1 cellular context compared by ENCODE assay signal in the genomic region with DNA sequence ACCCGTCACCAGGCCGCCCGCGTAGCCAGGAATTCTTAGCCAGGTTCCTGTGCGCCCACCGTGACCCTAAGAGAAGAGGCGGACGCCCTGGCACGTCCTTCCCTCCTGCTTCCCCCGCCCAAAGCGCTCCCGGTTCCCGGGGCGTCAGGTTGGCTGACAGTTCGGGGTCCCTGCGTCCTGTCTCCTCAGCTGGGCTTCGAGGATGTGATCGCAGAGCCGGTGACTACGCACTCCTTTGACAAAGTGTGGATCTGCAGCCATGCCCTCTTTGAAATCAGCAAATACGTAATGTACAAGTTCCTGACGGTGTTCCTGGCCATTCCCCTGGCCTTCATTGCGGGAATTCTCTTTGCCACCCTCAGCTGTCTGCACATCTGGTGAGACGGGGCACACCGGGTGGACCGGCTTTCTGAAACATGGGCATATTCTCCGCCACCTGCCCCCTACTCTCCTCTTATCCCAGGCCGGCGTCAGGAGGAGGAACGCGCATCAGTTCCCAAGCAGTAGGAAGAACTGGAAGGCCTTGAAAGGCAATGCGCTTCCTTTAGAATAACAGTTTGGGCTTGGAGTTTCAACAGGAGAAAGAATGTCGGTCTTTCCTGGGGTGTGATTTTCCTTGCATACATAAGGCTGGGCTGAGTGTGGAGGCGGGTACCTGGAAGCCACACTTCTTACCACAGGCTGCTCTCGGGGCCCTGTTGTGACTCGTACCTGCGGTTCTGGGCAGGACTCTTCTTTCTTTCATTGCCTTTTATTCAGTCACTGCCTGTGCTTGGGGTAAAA.
TF ChIP-seq lines count a peak whose summit lies in the region.

No MANE protein-coding gene starts in this region.

TF ChIP-seq in K562, 482 proteins besides CTCF, POLR2A, EP300 and RAD21 (continued from another document and continues in another):
- TF ChIP-seq, protein P1, sequence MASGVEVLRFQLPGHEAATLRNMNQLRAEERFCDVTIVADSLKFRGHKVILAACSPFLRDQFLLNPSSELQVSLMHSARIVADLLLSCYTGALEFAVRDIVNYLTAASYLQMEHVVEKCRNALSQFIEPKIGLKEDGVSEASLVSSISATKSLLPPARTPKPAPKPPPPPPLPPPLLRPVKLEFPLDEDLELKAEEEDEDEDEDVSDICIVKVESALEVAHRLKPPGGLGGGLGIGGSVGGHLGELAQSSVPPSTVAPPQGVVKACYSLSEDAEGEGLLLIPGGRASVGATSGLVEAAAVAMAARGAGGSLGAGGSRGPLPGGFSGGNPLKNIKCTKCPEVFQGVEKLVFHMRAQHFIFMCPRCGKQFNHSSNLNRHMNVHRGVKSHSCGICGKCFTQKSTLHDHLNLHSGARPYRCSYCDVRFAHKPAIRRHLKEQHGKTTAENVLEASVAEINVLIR (CRISPR knock-in tag; IDR thresholded peaks at IDR 0.05), result no peak
- TF ChIP-seq, protein P2, sequence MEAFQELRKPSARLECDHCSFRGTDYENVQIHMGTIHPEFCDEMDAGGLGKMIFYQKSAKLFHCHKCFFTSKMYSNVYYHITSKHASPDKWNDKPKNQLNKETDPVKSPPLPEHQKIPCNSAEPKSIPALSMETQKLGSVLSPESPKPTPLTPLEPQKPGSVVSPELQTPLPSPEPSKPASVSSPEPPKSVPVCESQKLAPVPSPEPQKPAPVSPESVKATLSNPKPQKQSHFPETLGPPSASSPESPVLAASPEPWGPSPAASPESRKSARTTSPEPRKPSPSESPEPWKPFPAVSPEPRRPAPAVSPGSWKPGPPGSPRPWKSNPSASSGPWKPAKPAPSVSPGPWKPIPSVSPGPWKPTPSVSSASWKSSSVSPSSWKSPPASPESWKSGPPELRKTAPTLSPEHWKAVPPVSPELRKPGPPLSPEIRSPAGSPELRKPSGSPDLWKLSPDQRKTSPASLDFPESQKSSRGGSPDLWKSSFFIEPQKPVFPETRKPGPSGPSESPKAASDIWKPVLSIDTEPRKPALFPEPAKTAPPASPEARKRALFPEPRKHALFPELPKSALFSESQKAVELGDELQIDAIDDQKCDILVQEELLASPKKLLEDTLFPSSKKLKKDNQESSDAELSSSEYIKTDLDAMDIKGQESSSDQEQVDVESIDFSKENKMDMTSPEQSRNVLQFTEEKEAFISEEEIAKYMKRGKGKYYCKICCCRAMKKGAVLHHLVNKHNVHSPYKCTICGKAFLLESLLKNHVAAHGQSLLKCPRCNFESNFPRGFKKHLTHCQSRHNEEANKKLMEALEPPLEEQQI (IDR thresholded peaks at IDR 0.05), result no peak
- TF ChIP-seq, protein P3, sequence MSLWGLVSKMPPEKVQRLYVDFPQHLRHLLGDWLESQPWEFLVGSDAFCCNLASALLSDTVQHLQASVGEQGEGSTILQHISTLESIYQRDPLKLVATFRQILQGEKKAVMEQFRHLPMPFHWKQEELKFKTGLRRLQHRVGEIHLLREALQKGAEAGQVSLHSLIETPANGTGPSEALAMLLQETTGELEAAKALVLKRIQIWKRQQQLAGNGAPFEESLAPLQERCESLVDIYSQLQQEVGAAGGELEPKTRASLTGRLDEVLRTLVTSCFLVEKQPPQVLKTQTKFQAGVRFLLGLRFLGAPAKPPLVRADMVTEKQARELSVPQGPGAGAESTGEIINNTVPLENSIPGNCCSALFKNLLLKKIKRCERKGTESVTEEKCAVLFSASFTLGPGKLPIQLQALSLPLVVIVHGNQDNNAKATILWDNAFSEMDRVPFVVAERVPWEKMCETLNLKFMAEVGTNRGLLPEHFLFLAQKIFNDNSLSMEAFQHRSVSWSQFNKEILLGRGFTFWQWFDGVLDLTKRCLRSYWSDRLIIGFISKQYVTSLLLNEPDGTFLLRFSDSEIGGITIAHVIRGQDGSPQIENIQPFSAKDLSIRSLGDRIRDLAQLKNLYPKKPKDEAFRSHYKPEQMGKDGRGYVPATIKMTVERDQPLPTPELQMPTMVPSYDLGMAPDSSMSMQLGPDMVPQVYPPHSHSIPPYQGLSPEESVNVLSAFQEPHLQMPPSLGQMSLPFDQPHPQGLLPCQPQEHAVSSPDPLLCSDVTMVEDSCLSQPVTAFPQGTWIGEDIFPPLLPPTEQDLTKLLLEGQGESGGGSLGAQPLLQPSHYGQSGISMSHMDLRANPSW (CRISPR knock-in tag; IDR thresholded peaks at IDR 0.05), result no peak
- TF ChIP-seq, protein P4, sequence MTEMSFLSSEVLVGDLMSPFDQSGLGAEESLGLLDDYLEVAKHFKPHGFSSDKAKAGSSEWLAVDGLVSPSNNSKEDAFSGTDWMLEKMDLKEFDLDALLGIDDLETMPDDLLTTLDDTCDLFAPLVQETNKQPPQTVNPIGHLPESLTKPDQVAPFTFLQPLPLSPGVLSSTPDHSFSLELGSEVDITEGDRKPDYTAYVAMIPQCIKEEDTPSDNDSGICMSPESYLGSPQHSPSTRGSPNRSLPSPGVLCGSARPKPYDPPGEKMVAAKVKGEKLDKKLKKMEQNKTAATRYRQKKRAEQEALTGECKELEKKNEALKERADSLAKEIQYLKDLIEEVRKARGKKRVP (CRISPR knock-in tag; IDR thresholded peaks at IDR 0.05), result no peak
- TF ChIP-seq RBM22 (IDR thresholded peaks at IDR 0.05; ENCODE audit: low read depth, low read length, poor library complexity, severe bottlenecking) (no peak), TAF1 (IDR thresholded peaks at IDR 0.05; ENCODE audit: control insufficient read depth, extremely low read depth, insufficient read depth, low read length, severe bottlenecking) (no peak), WHSC1 (IDR thresholded peaks at IDR 0.05; ENCODE audit: low read length) (no peak), MYC (IDR thresholded peaks at IDR 0.05; ENCODE audit: low read depth, low read length) (no peak), MYC (CRISPR knock-in tag; IDR thresholded peaks at IDR 0.05; ENCODE audit: borderline replicate concordance, low read depth) (peak; percentile 29; the same call in 1 of the 2 replicates), TCF7 (IDR thresholded peaks at IDR 0.05; ENCODE audit: borderline replicate concordance) (no peak), KLF16 (IDR thresholded peaks at IDR 0.05) (no peak), U2AF1 (optimal IDR thresholded peaks at IDR 0.05; ENCODE audit: low read depth, low read length) (no peak), KDM5B (IDR thresholded peaks at IDR 0.05; ENCODE audit: insufficient replicate concordance, low read depth, low read length) (peak; percentile 35), ZFP36 (IDR thresholded peaks at IDR 0.05; ENCODE audit: low read depth, low read length, partially characterized antibody) (no peak), NR4A1 (CRISPR knock-in tag; IDR thresholded peaks at IDR 0.05) (no peak), NR4A1 (tag; IDR thresholded peaks at IDR 0.05) (no peak), ZNF766 (CRISPR knock-in tag; conservative IDR thresholded peaks at IDR 0.05) (no peak), TEAD2 (tag; IDR thresholded peaks at IDR 0.05) (no peak), NFE2 (IDR thresholded peaks at IDR 0.05; ENCODE audit: low read depth) (no peak), ZNF778 (CRISPR knock-in tag; IDR thresholded peaks at IDR 0.05) (no peak), FOS (IDR thresholded peaks at IDR 0.05; ENCODE audit: extremely low read depth, insufficient read length) (no peak), PHB2 (IDR thresholded peaks at IDR 0.05; ENCODE audit: low read depth) (no peak), PHTF2 (CRISPR knock-in tag; IDR thresholded peaks at IDR 0.05) (no peak), NR2F6 (CRISPR knock-in tag; IDR thresholded peaks at IDR 0.05) (no peak), SMARCE1 (IDR thresholded peaks at IDR 0.05) (peak; percentile 30; the same call in 1 of the 2 replicates), RFX1 (IDR thresholded peaks at IDR 0.05) (no peak), ZNF224 (CRISPR knock-in tag; IDR thresholded peaks at IDR 0.05) (no peak), DPF2 (IDR thresholded peaks at IDR 0.05) (0 out of 2 replicates have a peak, but pooled peaks have one; percentile 28)
- TF ChIP-seq, protein P5, sequence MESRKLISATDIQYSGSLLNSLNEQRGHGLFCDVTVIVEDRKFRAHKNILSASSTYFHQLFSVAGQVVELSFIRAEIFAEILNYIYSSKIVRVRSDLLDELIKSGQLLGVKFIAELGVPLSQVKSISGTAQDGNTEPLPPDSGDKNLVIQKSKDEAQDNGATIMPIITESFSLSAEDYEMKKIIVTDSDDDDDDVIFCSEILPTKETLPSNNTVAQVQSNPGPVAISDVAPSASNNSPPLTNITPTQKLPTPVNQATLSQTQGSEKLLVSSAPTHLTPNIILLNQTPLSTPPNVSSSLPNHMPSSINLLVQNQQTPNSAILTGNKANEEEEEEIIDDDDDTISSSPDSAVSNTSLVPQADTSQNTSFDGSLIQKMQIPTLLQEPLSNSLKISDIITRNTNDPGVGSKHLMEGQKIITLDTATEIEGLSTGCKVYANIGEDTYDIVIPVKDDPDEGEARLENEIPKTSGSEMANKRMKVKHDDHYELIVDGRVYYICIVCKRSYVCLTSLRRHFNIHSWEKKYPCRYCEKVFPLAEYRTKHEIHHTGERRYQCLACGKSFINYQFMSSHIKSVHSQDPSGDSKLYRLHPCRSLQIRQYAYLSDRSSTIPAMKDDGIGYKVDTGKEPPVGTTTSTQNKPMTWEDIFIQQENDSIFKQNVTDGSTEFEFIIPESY (CRISPR knock-in tag; IDR thresholded peaks at IDR 0.05), result no peak
- TF ChIP-seq, protein P6, sequence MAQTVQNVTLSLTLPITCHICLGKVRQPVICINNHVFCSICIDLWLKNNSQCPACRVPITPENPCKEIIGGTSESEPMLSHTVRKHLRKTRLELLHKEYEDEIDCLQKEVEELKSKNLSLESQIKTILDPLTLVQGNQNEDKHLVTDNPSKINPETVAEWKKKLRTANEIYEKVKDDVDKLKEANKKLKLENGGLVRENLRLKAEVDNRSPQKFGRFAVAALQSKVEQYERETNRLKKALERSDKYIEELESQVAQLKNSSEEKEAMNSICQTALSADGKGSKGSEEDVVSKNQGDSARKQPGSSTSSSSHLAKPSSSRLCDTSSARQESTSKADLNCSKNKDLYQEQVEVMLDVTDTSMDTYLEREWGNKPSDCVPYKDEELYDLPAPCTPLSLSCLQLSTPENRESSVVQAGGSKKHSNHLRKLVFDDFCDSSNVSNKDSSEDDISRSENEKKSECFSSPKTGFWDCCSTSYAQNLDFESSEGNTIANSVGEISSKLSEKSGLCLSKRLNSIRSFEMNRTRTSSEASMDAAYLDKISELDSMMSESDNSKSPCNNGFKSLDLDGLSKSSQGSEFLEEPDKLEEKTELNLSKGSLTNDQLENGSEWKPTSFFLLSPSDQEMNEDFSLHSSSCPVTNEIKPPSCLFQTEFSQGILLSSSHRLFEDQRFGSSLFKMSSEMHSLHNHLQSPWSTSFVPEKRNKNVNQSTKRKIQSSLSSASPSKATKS (CRISPR knock-in tag; IDR thresholded peaks at IDR 0.05), result no peak
- TF ChIP-seq, protein P7, sequence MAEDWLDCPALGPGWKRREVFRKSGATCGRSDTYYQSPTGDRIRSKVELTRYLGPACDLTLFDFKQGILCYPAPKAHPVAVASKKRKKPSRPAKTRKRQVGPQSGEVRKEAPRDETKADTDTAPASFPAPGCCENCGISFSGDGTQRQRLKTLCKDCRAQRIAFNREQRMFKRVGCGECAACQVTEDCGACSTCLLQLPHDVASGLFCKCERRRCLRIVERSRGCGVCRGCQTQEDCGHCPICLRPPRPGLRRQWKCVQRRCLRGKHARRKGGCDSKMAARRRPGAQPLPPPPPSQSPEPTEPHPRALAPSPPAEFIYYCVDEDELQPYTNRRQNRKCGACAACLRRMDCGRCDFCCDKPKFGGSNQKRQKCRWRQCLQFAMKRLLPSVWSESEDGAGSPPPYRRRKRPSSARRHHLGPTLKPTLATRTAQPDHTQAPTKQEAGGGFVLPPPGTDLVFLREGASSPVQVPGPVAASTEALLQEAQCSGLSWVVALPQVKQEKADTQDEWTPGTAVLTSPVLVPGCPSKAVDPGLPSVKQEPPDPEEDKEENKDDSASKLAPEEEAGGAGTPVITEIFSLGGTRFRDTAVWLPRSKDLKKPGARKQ (CRISPR knock-in tag; IDR thresholded peaks at IDR 0.05), result no peak
- TF ChIP-seq, protein P8, sequence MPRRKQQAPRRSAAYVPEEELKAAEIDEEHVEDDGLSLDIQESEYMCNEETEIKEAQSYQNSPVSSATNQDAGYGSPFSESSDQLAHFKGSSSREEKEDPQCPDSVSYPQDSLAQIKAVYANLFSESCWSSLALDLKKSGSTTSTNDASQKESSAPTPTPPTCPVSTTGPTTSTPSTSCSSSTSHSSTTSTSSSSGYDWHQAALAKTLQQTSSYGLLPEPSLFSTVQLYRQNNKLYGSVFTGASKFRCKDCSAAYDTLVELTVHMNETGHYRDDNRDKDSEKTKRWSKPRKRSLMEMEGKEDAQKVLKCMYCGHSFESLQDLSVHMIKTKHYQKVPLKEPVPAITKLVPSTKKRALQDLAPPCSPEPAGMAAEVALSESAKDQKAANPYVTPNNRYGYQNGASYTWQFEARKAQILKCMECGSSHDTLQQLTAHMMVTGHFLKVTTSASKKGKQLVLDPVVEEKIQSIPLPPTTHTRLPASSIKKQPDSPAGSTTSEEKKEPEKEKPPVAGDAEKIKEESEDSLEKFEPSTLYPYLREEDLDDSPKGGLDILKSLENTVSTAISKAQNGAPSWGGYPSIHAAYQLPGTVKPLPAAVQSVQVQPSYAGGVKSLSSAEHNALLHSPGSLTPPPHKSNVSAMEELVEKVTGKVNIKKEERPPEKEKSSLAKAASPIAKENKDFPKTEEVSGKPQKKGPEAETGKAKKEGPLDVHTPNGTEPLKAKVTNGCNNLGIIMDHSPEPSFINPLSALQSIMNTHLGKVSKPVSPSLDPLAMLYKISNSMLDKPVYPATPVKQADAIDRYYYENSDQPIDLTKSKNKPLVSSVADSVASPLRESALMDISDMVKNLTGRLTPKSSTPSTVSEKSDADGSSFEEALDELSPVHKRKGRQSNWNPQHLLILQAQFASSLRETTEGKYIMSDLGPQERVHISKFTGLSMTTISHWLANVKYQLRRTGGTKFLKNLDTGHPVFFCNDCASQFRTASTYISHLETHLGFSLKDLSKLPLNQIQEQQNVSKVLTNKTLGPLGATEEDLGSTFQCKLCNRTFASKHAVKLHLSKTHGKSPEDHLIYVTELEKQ (CRISPR knock-in tag; IDR thresholded peaks at IDR 0.05), result no peak
- TF ChIP-seq, protein P9, sequence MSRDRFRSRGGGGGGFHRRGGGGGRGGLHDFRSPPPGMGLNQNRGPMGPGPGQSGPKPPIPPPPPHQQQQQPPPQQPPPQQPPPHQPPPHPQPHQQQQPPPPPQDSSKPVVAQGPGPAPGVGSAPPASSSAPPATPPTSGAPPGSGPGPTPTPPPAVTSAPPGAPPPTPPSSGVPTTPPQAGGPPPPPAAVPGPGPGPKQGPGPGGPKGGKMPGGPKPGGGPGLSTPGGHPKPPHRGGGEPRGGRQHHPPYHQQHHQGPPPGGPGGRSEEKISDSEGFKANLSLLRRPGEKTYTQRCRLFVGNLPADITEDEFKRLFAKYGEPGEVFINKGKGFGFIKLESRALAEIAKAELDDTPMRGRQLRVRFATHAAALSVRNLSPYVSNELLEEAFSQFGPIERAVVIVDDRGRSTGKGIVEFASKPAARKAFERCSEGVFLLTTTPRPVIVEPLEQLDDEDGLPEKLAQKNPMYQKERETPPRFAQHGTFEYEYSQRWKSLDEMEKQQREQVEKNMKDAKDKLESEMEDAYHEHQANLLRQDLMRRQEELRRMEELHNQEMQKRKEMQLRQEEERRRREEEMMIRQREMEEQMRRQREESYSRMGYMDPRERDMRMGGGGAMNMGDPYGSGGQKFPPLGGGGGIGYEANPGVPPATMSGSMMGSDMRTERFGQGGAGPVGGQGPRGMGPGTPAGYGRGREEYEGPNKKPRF (IDR thresholded peaks at IDR 0.05; ENCODE audit: low read depth, low read length), result no peak
- TF ChIP-seq, protein P10, sequence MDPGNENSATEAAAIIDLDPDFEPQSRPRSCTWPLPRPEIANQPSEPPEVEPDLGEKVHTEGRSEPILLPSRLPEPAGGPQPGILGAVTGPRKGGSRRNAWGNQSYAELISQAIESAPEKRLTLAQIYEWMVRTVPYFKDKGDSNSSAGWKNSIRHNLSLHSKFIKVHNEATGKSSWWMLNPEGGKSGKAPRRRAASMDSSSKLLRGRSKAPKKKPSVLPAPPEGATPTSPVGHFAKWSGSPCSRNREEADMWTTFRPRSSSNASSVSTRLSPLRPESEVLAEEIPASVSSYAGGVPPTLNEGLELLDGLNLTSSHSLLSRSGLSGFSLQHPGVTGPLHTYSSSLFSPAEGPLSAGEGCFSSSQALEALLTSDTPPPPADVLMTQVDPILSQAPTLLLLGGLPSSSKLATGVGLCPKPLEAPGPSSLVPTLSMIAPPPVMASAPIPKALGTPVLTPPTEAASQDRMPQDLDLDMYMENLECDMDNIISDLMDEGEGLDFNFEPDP (CRISPR knock-in tag; IDR thresholded peaks at IDR 0.05), result no peak
